In genomic region chr13:62598708-62599107, GRCh38 we compare ENCODE assay signal across 1 cellular context.
TF ChIP-seq lines count a peak whose summit lies in the region.

No MANE protein-coding gene starts in this region.

TF ChIP-seq in GM23338, 12 proteins besides CTCF, POLR2A, EP300 and RAD21 (continued from another document):
- TF ChIP-seq ETS1 (IDR thresholded peaks at IDR 0.05) (no peak), REST (IDR thresholded peaks at IDR 0.05; ENCODE audit: unreplicated experiment) (no peak), STAT1 (IDR thresholded peaks at IDR 0.05; ENCODE audit: unreplicated experiment) (no peak), EZH2 (IDR thresholded peaks at IDR 0.05; ENCODE audit: low read depth, unreplicated experiment) (no peak)
